In the genomic region with DNA sequence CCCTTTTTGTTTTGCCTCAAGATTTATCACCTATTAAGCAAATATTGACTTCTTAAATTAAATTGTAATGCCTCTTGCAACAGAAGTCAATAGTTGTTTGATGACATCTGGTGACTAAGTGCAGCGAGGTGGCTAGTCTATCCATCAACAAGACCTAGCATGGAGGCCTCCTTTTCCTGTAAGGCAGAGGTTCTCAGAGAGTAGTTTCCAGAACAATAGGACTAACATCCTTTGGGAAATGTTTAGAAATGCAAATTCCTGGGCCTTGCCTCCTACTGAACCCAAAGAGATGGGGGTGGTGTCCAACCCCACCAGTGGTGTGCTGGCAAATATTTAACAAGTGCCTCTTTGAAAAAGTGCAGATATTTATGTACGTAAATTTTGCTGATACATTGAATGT, we compare ENCODE assay signal across 1 cellular context.
TF ChIP-seq lines count a peak whose summit lies in the region.

No MANE protein-coding gene starts in this region.

TF ChIP-seq in GM23338, 12 proteins besides CTCF, POLR2A, EP300 and RAD21 (continued from another document):
- TF ChIP-seq, protein P1, sequence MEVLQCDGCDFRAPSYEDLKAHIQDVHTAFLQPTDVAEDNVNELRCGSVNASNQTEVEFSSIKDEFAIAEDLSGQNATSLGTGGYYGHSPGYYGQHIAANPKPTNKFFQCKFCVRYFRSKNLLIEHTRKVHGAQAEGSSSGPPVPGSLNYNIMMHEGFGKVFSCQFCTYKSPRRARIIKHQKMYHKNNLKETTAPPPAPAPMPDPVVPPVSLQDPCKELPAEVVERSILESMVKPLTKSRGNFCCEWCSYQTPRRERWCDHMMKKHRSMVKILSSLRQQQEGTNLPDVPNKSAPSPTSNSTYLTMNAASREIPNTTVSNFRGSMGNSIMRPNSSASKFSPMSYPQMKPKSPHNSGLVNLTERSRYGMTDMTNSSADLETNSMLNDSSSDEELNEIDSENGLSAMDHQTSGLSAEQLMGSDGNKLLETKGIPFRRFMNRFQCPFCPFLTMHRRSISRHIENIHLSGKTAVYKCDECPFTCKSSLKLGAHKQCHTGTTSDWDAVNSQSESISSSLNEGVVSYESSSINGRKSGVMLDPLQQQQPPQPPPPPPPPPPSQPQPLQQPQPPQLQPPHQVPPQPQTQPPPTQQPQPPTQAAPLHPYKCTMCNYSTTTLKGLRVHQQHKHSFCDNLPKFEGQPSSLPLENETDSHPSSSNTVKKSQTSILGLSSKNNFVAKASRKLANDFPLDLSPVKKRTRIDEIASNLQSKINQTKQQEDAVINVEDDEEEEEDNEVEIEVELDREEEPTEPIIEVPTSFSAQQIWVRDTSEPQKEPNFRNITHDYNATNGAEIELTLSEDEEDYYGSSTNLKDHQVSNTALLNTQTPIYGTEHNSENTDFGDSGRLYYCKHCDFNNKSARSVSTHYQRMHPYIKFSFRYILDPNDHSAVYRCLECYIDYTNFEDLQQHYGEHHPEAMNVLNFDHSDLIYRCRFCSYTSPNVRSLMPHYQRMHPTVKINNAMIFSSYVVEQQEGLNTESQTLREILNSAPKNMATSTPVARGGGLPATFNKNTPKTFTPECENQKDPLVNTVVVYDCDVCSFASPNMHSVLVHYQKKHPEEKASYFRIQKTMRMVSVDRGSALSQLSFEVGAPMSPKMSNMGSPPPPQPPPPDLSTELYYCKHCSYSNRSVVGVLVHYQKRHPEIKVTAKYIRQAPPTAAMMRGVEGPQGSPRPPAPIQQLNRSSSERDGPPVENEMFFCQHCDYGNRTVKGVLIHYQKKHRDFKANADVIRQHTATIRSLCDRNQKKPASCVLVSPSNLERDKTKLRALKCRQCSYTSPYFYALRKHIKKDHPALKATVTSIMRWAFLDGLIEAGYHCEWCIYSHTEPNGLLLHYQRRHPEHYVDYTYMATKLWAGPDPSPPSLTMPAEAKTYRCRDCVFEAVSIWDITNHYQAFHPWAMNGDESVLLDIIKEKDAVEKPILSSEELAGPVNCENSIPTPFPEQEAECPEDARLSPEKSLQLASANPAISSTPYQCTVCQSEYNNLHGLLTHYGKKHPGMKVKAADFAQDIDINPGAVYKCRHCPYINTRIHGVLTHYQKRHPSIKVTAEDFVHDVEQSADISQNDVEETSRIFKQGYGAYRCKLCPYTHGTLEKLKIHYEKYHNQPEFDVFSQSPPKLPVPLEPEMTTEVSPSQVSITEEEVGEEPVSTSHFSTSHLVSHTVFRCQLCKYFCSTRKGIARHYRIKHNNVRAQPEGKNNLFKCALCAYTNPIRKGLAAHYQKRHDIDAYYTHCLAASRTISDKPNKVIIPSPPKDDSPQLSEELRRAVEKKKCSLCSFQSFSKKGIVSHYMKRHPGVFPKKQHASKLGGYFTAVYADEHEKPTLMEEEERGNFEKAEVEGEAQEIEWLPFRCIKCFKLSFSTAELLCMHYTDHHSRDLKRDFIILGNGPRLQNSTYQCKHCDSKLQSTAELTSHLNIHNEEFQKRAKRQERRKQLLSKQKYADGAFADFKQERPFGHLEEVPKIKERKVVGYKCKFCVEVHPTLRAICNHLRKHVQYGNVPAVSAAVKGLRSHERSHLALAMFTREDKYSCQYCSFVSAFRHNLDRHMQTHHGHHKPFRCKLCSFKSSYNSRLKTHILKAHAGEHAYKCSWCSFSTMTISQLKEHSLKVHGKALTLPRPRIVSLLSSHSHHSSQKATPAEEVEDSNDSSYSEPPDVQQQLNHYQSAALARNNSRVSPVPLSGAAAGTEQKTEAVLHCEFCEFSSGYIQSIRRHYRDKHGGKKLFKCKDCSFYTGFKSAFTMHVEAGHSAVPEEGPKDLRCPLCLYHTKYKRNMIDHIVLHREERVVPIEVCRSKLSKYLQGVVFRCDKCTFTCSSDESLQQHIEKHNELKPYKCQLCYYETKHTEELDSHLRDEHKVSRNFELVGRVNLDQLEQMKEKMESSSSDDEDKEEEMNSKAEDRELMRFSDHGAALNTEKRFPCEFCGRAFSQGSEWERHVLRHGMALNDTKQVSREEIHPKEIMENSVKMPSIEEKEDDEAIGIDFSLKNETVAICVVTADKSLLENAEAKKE (CRISPR knock-in tag; IDR thresholded peaks at IDR 0.05), result peak; percentile 83
